ENCODE assay signal across 17 cellular contexts in the genomic region with DNA sequence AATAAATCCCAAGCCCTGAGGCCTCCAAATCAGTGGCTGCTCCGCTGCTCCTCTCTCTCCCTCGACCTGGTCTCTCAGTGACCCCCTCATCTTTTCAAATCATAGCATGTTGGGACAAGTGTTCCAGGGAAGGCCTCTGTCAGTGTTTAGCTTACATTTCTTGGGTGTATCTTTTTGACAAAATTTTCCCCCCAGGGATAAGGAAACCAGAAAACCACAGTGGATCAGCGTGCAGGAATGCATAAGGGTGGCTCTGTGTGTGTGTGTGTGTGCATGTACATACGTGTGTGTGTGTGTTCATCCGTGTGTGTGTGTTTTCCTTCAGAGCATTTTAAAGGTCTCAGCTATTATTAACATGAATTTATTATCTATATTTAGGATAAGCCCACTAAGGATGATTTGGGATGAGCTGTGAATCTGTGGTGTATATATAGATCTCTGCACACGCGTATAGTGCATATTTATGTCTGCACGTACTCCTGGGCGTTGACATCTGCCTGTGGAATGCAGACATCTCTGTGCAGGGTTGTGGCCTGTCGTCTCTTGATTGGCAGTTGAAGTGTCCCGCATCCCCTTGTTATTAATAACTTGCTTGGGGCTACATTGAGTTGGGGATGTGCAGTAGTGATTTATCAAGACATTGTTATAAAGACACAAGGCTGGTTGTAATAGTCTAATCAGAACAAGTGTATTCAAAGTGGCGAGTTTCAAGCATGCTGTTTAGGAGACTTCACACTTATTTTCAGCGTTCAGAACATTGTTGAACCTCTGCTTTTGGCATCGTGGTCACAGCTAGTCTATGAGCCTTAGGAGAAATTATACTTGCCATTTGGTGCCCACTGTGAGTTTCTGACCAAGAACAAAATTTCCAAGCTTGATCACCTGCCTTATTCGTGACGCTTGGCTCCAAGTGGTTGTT. TPM values are rescaled to one million over a fixed set of nuclear protein-coding genes. Genes with fewer than 3 reads are reported as not detected.
DNase-seq lines count a peak whose midpoint lies in the region; ATAC-seq and TF ChIP-seq lines count a peak whose summit lies in the region.
"Had no signal": no experiment of that assay in that cellular context is flagged by ENCODE, and none has a peak within 500 bp of the region (broad histone marks: within the 10 kb centered on the region; RNA-seq: fewer than 3 reads in every experiment).

No MANE protein-coding gene starts in this region.

- peaks cover 5% of the 10 kb centered on the region; the same call in 1 of the 2 replicates for H4K20me1 ChIP-seq in GM23248 (ENCODE audit: insufficient read depth)

- H3K79me2 ChIP-seq in GM23248 (ENCODE audit: insufficient read depth) = peaks cover 99% of the 10 kb centered on the region

- no peaks in the 10 kb centered on the region for H3F3A ChIP-seq in GM23248 (ENCODE audit: insufficient read depth)

- no peak for TF ChIP-seq POLR2A in spleen (IDR thresholded peaks at IDR 0.05)

- no peaks in the 10 kb centered on the region for H3K9me3 ChIP-seq in spleen
- no peaks in the 10 kb centered on the region for H3K9me3 ChIP-seq in GM23248 (ENCODE audit: low read depth)
- H3K9me3 ChIP-seq: heart right ventricle, lower lobe of right lung, SJSA1, uterus had no signal

- H3K9me2 ChIP-seq in GM23248 (ENCODE audit: insufficient read depth) = no peaks in the 10 kb centered on the region

- H3K4me3 Mint-ChIP-seq in activated T-cell treated with anti-CD3 and anti-CD28 coated beads, Interleukin-2, amount 50 U/mL, for 24 hours = no peak overlapping the region
- H3K4me3 Mint-ChIP-seq: endodermal cell had no signal

- WGBS in spleen, 5 donors = 69 to 85% (median 77%) methylated on average over 16 of the region's 16 CpGs
- 88 to 93% methylated on average over 16 of the region's 16 CpGs for WGBS in GM23248 (ENCODE audit: low coverage in 1 of 2, low lambda C conversion rate in 2 of 2, missing lambda C conversion rate in 2 of 2), 2 experiments

- no peak for DNase-seq in activated T-cell treated with anti-CD3 and anti-CD28 coated beads, Interleukin-2, amount 50 U/mL, for 24 hours
- no peak for DNase-seq in activated T-cell treated with anti-CD3 and anti-CD28 coated beads, Interleukin-2, amount 50 U/mL, for 48 hours
- DNase-seq in RPMI7951 (ENCODE audit: low read depth) (peak; percentile 83), spleen (no peak), cerebellar nuclear complex (lab: John Stamatoyannopoulos, UW) (no peak), GM23248 (no peak)
- DNase-seq: anterior cingulate cortex, endodermal cell, H7, heart right ventricle, lower lobe of right lung, NCI-H526 treated with DMSO at 0.1 percent for 48 hours, uterus, WERI-Rb-1 had no signal

- H2AFZ ChIP-seq in GM23248 = no peak overlapping the region

- H3K9ac ChIP-seq in GM23248 = no peak overlapping the region

- H3K27me3 Mint-ChIP-seq in activated T-cell treated with anti-CD3 and anti-CD28 coated beads, Interleukin-2, amount 50 U/mL, for 24 hours = no peaks in the 10 kb centered on the region

- peak overlapping the region in 5 of 8 donors; percentile 39 to 75 (median 65) for H3K27ac ChIP-seq in spleen
- no peak overlapping the region for H3K27ac ChIP-seq in GM23248
- H3K27ac ChIP-seq: heart right ventricle, lower lobe of right lung, SJSA1, uterus, WERI-Rb-1 had no signal

- peak overlapping the region; percentile 79 for H3K27ac Mint-ChIP-seq in activated T-cell treated with anti-CD3 and anti-CD28 coated beads, Interleukin-2, amount 50 U/mL, for 24 hours
- H3K27ac Mint-ChIP-seq: endodermal cell had no signal

- H3K36me3 Mint-ChIP-seq in activated T-cell treated with anti-CD3 and anti-CD28 coated beads, Interleukin-2, amount 50 U/mL, for 24 hours (ENCODE audit: low read depth) = peaks cover 48% of the 10 kb centered on the region

- H3K36me3 ChIP-seq in spleen = peaks cover 0 to 11% (median 0%) of the 10 kb centered on the region in 6 donors
- H3K36me3 ChIP-seq in GM23248 (ENCODE audit: low read depth) = no peaks in the 10 kb centered on the region
- H3K36me3 ChIP-seq: uterus, WERI-Rb-1 had no signal

- in situ Hi-C loops in GM23248 (cut with MboI) = no loop called here

- no peaks in the 10 kb centered on the region for H3K27me3 ChIP-seq in spleen (replicated peaks in 1 of 7)
- H3K27me3 ChIP-seq in GM23248 (replicated peaks; ENCODE audit: insufficient read depth) = no peaks in the 10 kb centered on the region
- H3K27me3 ChIP-seq: heart right ventricle, SJSA1, uterus had no signal

- no peaks in the 10 kb centered on the region for H3K9me3 Mint-ChIP-seq in activated T-cell treated with anti-CD3 and anti-CD28 coated beads, Interleukin-2, amount 50 U/mL, for 24 hours
- H3K9me3 Mint-ChIP-seq: endodermal cell had no signal

- H3K4me1 Mint-ChIP-seq in activated T-cell treated with anti-CD3 and anti-CD28 coated beads, Interleukin-2, amount 50 U/mL, for 24 hours (ENCODE audit: low read depth) = peaks cover 81% of the 10 kb centered on the region

- H3K4me3 ChIP-seq in spleen (no peak overlapping the region), GM23248 (no peak overlapping the region)
- H3K4me3 ChIP-seq: heart right ventricle, lower lobe of right lung, SJSA1, uterus had no signal

- H3K4me2 ChIP-seq in GM23248 (ENCODE audit: unreplicated experiment) = no peak overlapping the region

- no peak for TF ChIP-seq CTCF in spleen (IDR thresholded peaks at IDR 0.05 in 8 of 11, conservative IDR thresholded peaks at IDR 0.05 in 3 of 11)

- intact Hi-C loops in spleen (cut with DNase I; ENCODE audit: low total_unique reads) = no loop called here

- ATAC-seq in esophagus mucosa (peak; percentile 52), HG03280 (IDR thresholded peaks at IDR 0.05; ENCODE audit: unreplicated experiment) (no peak)
- ATAC-seq: heart right ventricle, lower lobe of right lung had no signal

- peaks cover 0 to 89% (median 41%) of the 10 kb centered on the region in 6 donors for H3K4me1 ChIP-seq in spleen
- peaks cover 22% of the 10 kb centered on the region for H3K4me1 ChIP-seq in GM23248 (ENCODE audit: insufficient read depth)
- H3K4me1 ChIP-seq: uterus had no signal

RNA-seq across cellular contexts. Expression of gene GALNT2, which starts 55.6 kb away (rescaled TPM):
- 26.6 and 33.3 TPM in 2 replicates for total RNA-seq in RPMI7951 (2014; rRNA removed; shearing (Covaris generic))
- total RNA-seq in esophagus mucosa (37.6 TPM), spleen (10 to 100 TPM; 31.0 to 44.8 (median 40.7) TPM)
- polyA plus RNA-seq in spleen (10 to 100 TPM in 2 of 3 donors, 1 to 10 TPM in 1; 7.9 to 13.3 (median 11.4) TPM), GM23248 (2016; fragmentation: Nextera tagmentation; extraction: Ambion mirVana) (121 and 124 TPM in 2 replicates)
- total RNA-seq in GM23248 (2014; rRNA removed; shearing (Covaris generic)) = 103 and 111 TPM in 2 replicates
